1 cellular context compared by ENCODE assay signal in the genomic region with DNA sequence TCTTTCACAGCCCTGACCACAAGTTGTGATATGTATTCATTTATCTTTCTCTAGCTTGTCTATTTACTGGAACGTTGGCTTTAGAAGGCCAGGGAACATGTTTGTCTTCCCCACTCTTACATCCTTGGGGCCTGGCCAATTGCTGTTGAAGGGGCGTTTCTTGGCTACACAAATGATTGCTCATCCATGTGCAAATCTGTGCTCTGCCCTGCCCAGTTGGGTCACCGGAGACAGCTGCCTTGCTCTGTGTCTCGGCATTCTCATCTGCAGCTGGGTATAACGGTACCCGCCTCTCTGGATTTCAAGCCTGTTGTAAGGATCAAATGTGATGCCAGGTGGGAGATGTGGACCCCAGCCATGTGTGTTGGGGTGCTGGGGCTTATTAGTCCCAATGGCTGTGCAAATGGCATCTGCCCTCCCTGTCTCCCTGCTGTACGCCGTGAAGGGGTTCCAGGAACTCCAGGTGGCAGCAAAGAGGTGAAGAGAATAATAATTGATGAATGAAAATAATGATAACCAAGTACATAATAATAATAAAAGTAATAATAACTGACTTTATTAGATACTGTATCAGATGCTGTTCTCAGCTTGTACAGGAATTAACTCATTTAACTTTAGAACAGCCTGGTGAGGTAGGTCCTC.
TF ChIP-seq lines count a peak whose summit lies in the region.

No MANE protein-coding gene starts in this region.

TF ChIP-seq in IMR-90, 13 proteins besides CTCF, POLR2A, EP300 and RAD21:
- TF ChIP-seq MXI1 (IDR thresholded peaks at IDR 0.05; ENCODE audit: borderline replicate concordance, low read depth, low read length) (no peak), NFE2L2 (IDR thresholded peaks at IDR 0.05; ENCODE audit: low read depth, low read length) (no peak), RCOR1 (IDR thresholded peaks at IDR 0.05; ENCODE audit: insufficient replicate concordance, low read length) (no peak), BHLHE40 (IDR thresholded peaks at IDR 0.05; ENCODE audit: low read depth, low read length) (no peak), CHD1 (IDR thresholded peaks at IDR 0.05; ENCODE audit: low read depth, low read length) (no peak), CEBPB (IDR thresholded peaks at IDR 0.05; ENCODE audit: low read depth, low read length) (peak; percentile 56; the same call in 1 of the 2 replicates), SMC3 (IDR thresholded peaks at IDR 0.05; ENCODE audit: low read depth, low read length) (no peak)
- TF ChIP-seq, protein P1, sequence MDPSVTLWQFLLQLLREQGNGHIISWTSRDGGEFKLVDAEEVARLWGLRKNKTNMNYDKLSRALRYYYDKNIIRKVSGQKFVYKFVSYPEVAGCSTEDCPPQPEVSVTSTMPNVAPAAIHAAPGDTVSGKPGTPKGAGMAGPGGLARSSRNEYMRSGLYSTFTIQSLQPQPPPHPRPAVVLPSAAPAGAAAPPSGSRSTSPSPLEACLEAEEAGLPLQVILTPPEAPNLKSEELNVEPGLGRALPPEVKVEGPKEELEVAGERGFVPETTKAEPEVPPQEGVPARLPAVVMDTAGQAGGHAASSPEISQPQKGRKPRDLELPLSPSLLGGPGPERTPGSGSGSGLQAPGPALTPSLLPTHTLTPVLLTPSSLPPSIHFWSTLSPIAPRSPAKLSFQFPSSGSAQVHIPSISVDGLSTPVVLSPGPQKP (IDR thresholded peaks at IDR 0.05; ENCODE audit: borderline replicate concordance, low read depth, low read length) = no peak
- TF ChIP-seq, protein P2, sequence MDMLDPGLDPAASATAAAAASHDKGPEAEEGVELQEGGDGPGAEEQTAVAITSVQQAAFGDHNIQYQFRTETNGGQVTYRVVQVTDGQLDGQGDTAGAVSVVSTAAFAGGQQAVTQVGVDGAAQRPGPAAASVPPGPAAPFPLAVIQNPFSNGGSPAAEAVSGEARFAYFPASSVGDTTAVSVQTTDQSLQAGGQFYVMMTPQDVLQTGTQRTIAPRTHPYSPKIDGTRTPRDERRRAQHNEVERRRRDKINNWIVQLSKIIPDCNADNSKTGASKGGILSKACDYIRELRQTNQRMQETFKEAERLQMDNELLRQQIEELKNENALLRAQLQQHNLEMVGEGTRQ (IDR thresholded peaks at IDR 0.05; ENCODE audit: low read depth, low read length) = no peak
